In the genomic region with DNA sequence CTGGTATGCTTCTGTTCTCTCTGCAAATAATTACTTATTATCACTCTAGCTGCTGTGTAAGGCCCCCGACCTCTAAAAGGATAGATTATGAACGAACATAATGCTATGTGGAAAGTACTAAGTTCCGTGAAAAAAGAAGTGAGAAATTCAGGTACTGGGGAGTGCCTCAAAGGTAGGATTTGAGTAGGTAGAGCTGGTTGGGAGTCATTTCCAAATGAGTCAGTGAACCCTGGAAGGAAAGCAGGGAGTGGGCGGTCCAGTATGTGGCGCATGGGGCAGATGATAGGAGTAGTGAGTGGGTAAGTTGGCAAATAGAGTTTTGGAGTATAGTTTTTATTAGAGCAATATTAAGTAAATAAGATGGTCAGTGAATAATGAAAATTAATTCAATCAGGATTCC, we compare ENCODE assay signal across 15 cellular contexts.
DNase-seq lines count a peak whose midpoint lies in the region; ATAC-seq and TF ChIP-seq lines count a peak whose summit lies in the region.
"Had no signal": no experiment of that assay in that cellular context is flagged by ENCODE, and none has a peak within 500 bp of the region (broad histone marks: within the 10 kb centered on the region; RNA-seq: fewer than 3 reads in every experiment).

No MANE protein-coding gene starts in this region.

- TF ChIP-seq CTCF in GM06990 (IDR thresholded peaks at IDR 0.05; ENCODE audit: insufficient read depth, low read length, poor library complexity, severe bottlenecking) (no peak), RWPE2 (IDR thresholded peaks at IDR 0.05; ENCODE audit: poor library complexity, severe bottlenecking) (no peak), epithelial cell of esophagus (IDR thresholded peaks at IDR 0.05; ENCODE audit: insufficient read depth, low read depth, low read length, missing control alignments) (no peak), GM10248 (IDR thresholded peaks at IDR 0.05; ENCODE audit: control extremely low read depth, extremely low read depth, low read depth, missing control alignments) (no peak)

- ATAC-seq in RWPE2 (ENCODE audit: low read depth) = peak; percentile 64
- ATAC-seq: right cardiac atrium had no signal

- DNase-seq in GM06990 (ENCODE audit: extremely low read depth, insufficient read length) (no peak), RWPE2 (ENCODE audit: low spot score) (peak; percentile 58), epithelial cell of esophagus (ENCODE audit: low read depth) (peak; percentile 87), COR-L47 (lab: John Stamatoyannopoulos, UW) (no peak), GM10248 (ENCODE audit: extremely low spot score) (no peak), NCI-H1092 (lab: John Stamatoyannopoulos, UW) (no peak), NOMO-1 treated with DMSO at 0.1 percent for 48 hours (lab: John Stamatoyannopoulos, UW; ENCODE audit: unreplicated experiment) (no peak)
- DNase-seq: activated CD4-positive, alpha-beta T cell treated with anti-CD3 and anti-CD28 coated beads, Interleukin-2, amount 50 U/mL, for 4 hours; activated effector memory CD4-positive, alpha-beta T cell treated with anti-CD3 and anti-CD28 coated beads, Interleukin-2, amount 50 U/mL, for 16 hours; esophagus squamous epithelium; OCI-M1; right cardiac atrium; stimulated activated naive CD4-positive, alpha-beta T cell treated with Interleukin-2 at 50 U/mL for 16 hours; T-helper 2 cell had no signal

- POLR2A ChIA-PET in GM10248 (lab: Yijun Ruan, JAX) = no interaction called here

- H3K27ac ChIP-seq in RWPE2 (ENCODE audit: poor library complexity, severe bottlenecking) = peak overlapping the region; percentile 91

- H3K9me3 ChIP-seq in RWPE2 (ENCODE audit: severe bottlenecking) (no peaks in the 10 kb centered on the region), neuron (ENCODE audit: low read length) (peaks cover 2% of the 10 kb centered on the region)
- H3K9me3 ChIP-seq: esophagus squamous epithelium had no signal

- H3K36me3 ChIP-seq in GM06990 (ENCODE audit: control insufficient read depth, insufficient read depth, low read length) = no peaks in the 10 kb centered on the region; the same call in 1 of the 2 replicates
- peaks cover 9% of the 10 kb centered on the region for H3K36me3 ChIP-seq in RWPE2 (ENCODE audit: low read depth)
- no peaks in the 10 kb centered on the region for H3K36me3 ChIP-seq in neuron (ENCODE audit: insufficient read depth, low read length)
- H3K36me3 ChIP-seq: esophagus squamous epithelium had no signal

- no peak overlapping the region for H2AFZ ChIP-seq in neuron (ENCODE audit: low read depth, low read length)

- peak overlapping the region; percentile 90 for H3K4me3 ChIP-seq in GM06990 (replicated peaks; ENCODE audit: low read depth, low read length)
- H3K4me3 ChIP-seq in RWPE2 (ENCODE audit: severe bottlenecking) = peak overlapping the region; percentile 82
- H3K4me3 ChIP-seq in epithelial cell of esophagus (ENCODE audit: low read length) = no peak overlapping the region
- H3K4me3 ChIP-seq in neuron (ENCODE audit: low read length) = peak overlapping the region; percentile 93
- H3K4me3 ChIP-seq: esophagus squamous epithelium had no signal

- CTCF ChIA-PET in GM10248 (lab: Yijun Ruan, JAX) = interaction anchor here (3.6 kb wide), 1 partner anchor 13 kb away, joined by 14 read pairs; no protein-coding TSS in a partner anchor

- H3K27me3 ChIP-seq in GM06990 (replicated peaks; ENCODE audit: control insufficient read depth, insufficient read depth, low read length) (no peaks in the 10 kb centered on the region), RWPE2 (ENCODE audit: insufficient read depth, poor library complexity, severe bottlenecking) (no peaks in the 10 kb centered on the region), neuron (ENCODE audit: insufficient read depth, low read length) (no peaks in the 10 kb centered on the region)
- H3K27me3 ChIP-seq: esophagus squamous epithelium had no signal

- H3K4me1 ChIP-seq in RWPE2 (ENCODE audit: insufficient read depth, poor library complexity, severe bottlenecking) (peaks cover 54% of the 10 kb centered on the region), neuron (ENCODE audit: insufficient read depth, low read length) (peaks cover 20% of the 10 kb centered on the region)

Comparison
In these comparisons a context has a peak if more than half of its experiments do, and no peak if none do; other contexts are left out.
1. DNase-seq: peak in RWPE2 (single experiment) and epithelial cell of esophagus (single experiment); none in GM06990 (single experiment), COR-L47 (single experiment), GM10248 (single experiment), NCI-H1092 (single experiment) and NOMO-1 treated with DMSO at 0.1 percent for 48 hours (single experiment).